In the genomic region with DNA sequence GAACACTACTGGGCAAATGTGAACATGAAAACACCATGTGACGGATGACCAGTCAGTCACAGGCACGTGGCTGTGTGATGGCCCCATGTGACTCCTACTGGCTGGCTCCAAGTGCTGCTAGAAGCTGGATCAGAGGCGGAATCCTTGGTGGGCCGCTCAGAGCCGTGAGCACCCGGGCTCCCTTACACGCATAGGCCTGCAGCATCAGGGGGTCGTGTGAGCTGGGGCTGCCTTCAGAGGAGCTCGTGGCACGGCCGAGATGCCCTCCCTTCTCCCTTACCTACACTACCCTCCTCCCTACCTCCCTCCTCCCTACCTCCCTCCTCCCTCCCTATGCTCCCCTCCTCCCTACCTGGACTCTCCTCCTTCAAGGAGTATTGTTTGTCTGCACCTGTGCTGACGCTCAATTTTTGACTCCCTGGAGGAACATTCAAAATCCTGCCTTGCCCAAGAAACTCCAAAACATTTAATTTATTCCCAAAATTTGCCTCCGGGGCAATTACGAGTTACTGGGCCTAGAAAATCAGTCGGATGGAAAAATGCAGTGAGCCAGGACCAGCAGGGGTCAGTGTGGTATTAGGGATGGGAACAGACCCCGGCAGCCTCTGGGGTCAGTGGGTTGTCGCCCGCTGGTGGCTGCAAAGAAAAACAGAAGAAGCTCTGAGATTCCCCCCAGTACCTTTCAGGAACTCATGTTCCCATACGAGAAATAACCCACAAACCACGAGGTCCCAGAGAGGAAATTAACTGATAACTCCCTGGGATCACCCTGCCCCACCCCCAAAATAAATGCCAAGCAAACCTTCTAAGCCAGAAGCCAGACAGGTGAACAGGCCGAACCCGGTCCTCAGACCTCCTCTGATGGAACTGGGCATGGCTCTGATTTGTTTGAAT, we compare ENCODE assay signal across 8 cellular contexts.
DNase-seq lines count a peak whose midpoint lies in the region; ATAC-seq, FAIRE-seq and TF ChIP-seq lines count a peak whose summit lies in the region.

No MANE protein-coding gene starts in this region.

- H3K9me3 ChIP-seq in aorta (ENCODE audit: control insufficient read depth, low read length) = no peaks in the 10 kb centered on the region

- POLR2A ChIA-PET in RWPE1 (lab: Yijun Ruan, JAX; ENCODE audit: low non-redundant PET) = no interaction called here

- H3K27ac ChIP-seq in RWPE1 (no peak overlapping the region), aorta (ENCODE audit: low read depth in 1 of 2, low read length in 2 of 2) (no peak overlapping the region)

- no peak overlapping the region for H3K4me3 ChIP-seq in aorta (ENCODE audit: low read length in 2 of 2)

- H3K27me3 ChIP-seq in aorta (ENCODE audit: control insufficient read depth in 1 of 2, insufficient read depth in 2 of 2, low read length in 1 of 2) = no peaks in the 10 kb centered on the region

- TF ChIP-seq CTCF in RWPE1 (conservative IDR thresholded peaks at IDR 0.05; ENCODE audit: low read depth) = peak; percentile 84

- 24 to 26% methylated on average over 22 of the region's 22 CpGs for WGBS in aorta, 2 donors

- CTCF ChIA-PET in RWPE1 (lab: Yijun Ruan, JAX) = interaction anchor here (0.6 to 1.5 kb wide), 17 partner anchors 10 to 710 kb away, joined by 3 to 19 read pairs (median 3); no protein-coding TSS in a partner anchor

- H3K4me1 ChIP-seq in aorta (ENCODE audit: control insufficient read depth in 1 of 2, insufficient read depth in 2 of 2, low read length in 2 of 2) = no peaks in the 10 kb centered on the region

- ATAC-seq in aorta (ENCODE audit: low FRiP score) (peak; percentile 65), HG03135 (IDR thresholded peaks at IDR 0.05; ENCODE audit: unreplicated experiment) (no peak)

- DNase-seq in EH (ENCODE audit: low read depth) = peak; percentile 84
- peak; percentile 82 for DNase-seq in LoVo (ENCODE audit: low spot score)
- peak; percentile 74 for DNase-seq in RWPE1 (ENCODE audit: low spot score)
- peak; percentile 25 for DNase-seq in activated T-helper 9 cell treated with anti-CD3 and anti-CD28 coated beads, Interleukin-2, amount 50 U/mL, for 16 hours (ENCODE audit: low read depth)
- DNase-seq in frontal cortex (ENCODE audit: low spot score in 2 of 2) = peak; percentile 55 to 74
- DNase-seq in posterior cingulate gyrus = peak; percentile 65 to 96 (median 83)
- peak; percentile 75 to 90 for DNase-seq in aorta

- H3K36me3 ChIP-seq in aorta (ENCODE audit: control insufficient read depth in 1 of 2, insufficient read depth in 2 of 2, low read length in 1 of 2) = no peaks in the 10 kb centered on the region

- intact Hi-C loops in posterior cingulate gyrus (cut with DNase I) (loop anchor here (1.0 to 2.0 kb wide), 2 partner anchors 175 to 324 kb away; no protein-coding TSS in a partner anchor), aorta (cut with DNase I) (loop anchor here (2.0 kb wide), 2 partner anchors 102 to 174 kb away; no protein-coding TSS in a partner anchor)

- peak; percentile 36 for FAIRE-seq in frontal cortex (lab: Jason Lieb, UNC)

Comparison
In these comparisons a context has a peak if more than half of its experiments do, and no peak if none do; other contexts are left out.
1. DNase-seq: peak in every context shown above with its lines; median percentile 84 in EH; 83 in posterior cingulate gyrus; 82 in aorta; 82 in LoVo; 74 in RWPE1; 64 in frontal cortex; 25 in activated T-helper 9 cell treated with anti-CD3 and anti-CD28 coated beads, Interleukin-2, amount 50 U/mL, for 16 hours.